In the genomic region with DNA sequence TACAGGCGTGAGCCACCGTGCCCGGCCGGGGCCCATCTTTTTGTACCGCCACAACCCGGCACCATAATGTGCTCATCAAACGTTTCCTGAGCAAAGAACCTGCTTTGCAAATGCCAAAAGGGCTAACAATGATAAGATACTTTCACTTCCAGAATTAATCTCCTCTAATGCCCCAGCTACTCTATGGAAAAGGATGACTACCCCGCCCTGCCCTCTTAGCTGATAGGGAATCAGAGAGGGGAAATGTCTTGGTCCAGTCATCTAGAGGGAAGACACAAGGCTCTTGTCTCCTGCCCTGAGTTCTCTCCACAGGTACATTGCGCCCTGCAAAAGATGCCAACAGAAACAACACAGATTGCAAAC, we compare ENCODE assay signal across 8 cellular contexts. TPM values are rescaled to one million over a fixed set of nuclear protein-coding genes. Genes with fewer than 3 reads are reported as not detected.
DNase-seq lines count a peak whose midpoint lies in the region; FAIRE-seq and TF ChIP-seq lines count a peak whose summit lies in the region.

No MANE protein-coding gene starts in this region.

- no peak overlapping the region for H2BK20ac ChIP-seq in H9 (ENCODE audit: low read depth, low read length, poor library complexity, severe bottlenecking)

- POLR2A ChIA-PET in HEK293T (lab: Yijun Ruan, JAX), result no interaction called here

- no peak for FAIRE-seq in astrocyte (lab: Jason Lieb, UNC)

- no CpG with 5 or more reads among the region's 9 CpGs for WGBS in H9 (ENCODE audit: extremely low coverage, insufficient read length, low lambda C conversion rate)
- WGBS in mesodermal cell (ENCODE audit: insufficient coverage in 2 of 2), 2 experiments, result 93 to 97% methylated on average over 7 of the region's 9 CpGs

- H3K9ac ChIP-seq in H9 (ENCODE audit: extremely low read depth, insufficient read length, low read length) (peak overlapping the region; percentile 77), astrocyte (ENCODE audit: low read length) (peak overlapping the region; percentile 61)

- in situ Hi-C loops in GM13976 (cut with MboI; ENCODE audit: low sequenced_read_pairs, unreplicated experiment), result no loop called here

- H2BK120ac ChIP-seq in H9 (ENCODE audit: low read depth, low read length, poor library complexity, severe bottlenecking), result no peak overlapping the region

- peaks cover 3 to 15% of the 10 kb centered on the region in 2 experiments; a peak in 3 of 4 replicates for H3K4me1 Mint-ChIP-seq in H9
- no peaks in the 10 kb centered on the region for H3K4me1 Mint-ChIP-seq in astrocyte (ENCODE audit: low read depth, unreplicated experiment)

- H3K4me1 ChIP-seq in H9 (ENCODE audit: insufficient read depth, low read length) (no peaks in the 10 kb centered on the region), astrocyte (ENCODE audit: insufficient read depth, low read length) (no peaks in the 10 kb centered on the region), mesodermal cell (ENCODE audit: control insufficient read depth, insufficient read depth, low read length, poor library complexity, severe bottlenecking) (peaks cover 9% of the 10 kb centered on the region)

- peak overlapping the region; percentile 79 for H3K18ac ChIP-seq in H9 (ENCODE audit: insufficient read length, low read depth, low read length)

- no peak overlapping the region for H2BK15ac ChIP-seq in H9 (ENCODE audit: low read depth, low read length)

- H4K91ac ChIP-seq in H9 (ENCODE audit: insufficient read length, low read depth, low read length), result no peak overlapping the region

- no peak overlapping the region for H2AK5ac ChIP-seq in H9 (ENCODE audit: insufficient read length, low read length)

- no peak overlapping the region for H3K23ac ChIP-seq in H9 (ENCODE audit: insufficient read length, low read depth, low read length)

- no peaks in the 10 kb centered on the region for H3K79me2 ChIP-seq in H9 (ENCODE audit: insufficient read depth, low read length)
- peaks cover 3% of the 10 kb centered on the region for H3K79me2 ChIP-seq in astrocyte (ENCODE audit: insufficient read depth, low read length)

- TF ChIP-seq CTCF in H9 (conservative IDR thresholded peaks at IDR 0.05), result no peak
- no peak for TF ChIP-seq CTCF in astrocyte (IDR thresholded peaks at IDR 0.05; ENCODE audit: insufficient read depth, low read depth, low read length)
- TF ChIP-seq CTCF in GM13976 (IDR thresholded peaks at IDR 0.05; ENCODE audit: borderline replicate concordance, control extremely low read depth, extremely low read depth, insufficient read depth, missing control alignments), result no peak

- H3K27me3 Mint-ChIP-seq in H9 (ENCODE audit: low read depth), result no peaks in the 10 kb centered on the region
- H3K27me3 Mint-ChIP-seq in astrocyte (ENCODE audit: low read depth, unreplicated experiment), result no peaks in the 10 kb centered on the region

- peak overlapping the region; percentile 74 for H2AFZ ChIP-seq in H9 (ENCODE audit: low read length)
- peak overlapping the region; percentile 80 for H2AFZ ChIP-seq in astrocyte (ENCODE audit: low read depth, low read length)

- H3K27me3 ChIP-seq in H9 (ENCODE audit: insufficient read depth, low read length) (no peaks in the 10 kb centered on the region), astrocyte (ENCODE audit: insufficient read depth, low read length) (no peaks in the 10 kb centered on the region)

- H3K23me2 ChIP-seq in H9 (ENCODE audit: insufficient read length, low read depth, low read length, poor library complexity, severe bottlenecking), result peaks cover 5% of the 10 kb centered on the region

- peak overlapping the region; percentile 89 for H3K4me2 ChIP-seq in H9 (ENCODE audit: insufficient read depth, insufficient read length, low read length)
- peak overlapping the region; percentile 88 for H3K4me2 ChIP-seq in astrocyte (ENCODE audit: low read length)

- H3K27ac Mint-ChIP-seq in H9 (peak overlapping the region in 2 of 3 experiments; percentile 21 to 71; a peak in 2 of 7 replicates), astrocyte (ENCODE audit: unreplicated experiment) (peak overlapping the region; percentile 80)

- H3K36me3 ChIP-seq in astrocyte (ENCODE audit: insufficient read depth, low read length) (no peaks in the 10 kb centered on the region), mesodermal cell (ENCODE audit: control insufficient read depth, insufficient read depth, low read length) (no peaks in the 10 kb centered on the region)

- H3K9me3 ChIP-seq in H9 (ENCODE audit: control insufficient read depth, low read depth, low read length) (no peaks in the 10 kb centered on the region), astrocyte (ENCODE audit: insufficient read depth, low read depth, low read length) (no peaks in the 10 kb centered on the region), mesodermal cell (ENCODE audit: control insufficient read depth, low read length) (no peaks in the 10 kb centered on the region)

- H3K4me3 ChIP-seq in astrocyte (ENCODE audit: insufficient read depth, low read depth, low read length), result peak overlapping the region; percentile 72
- peak overlapping the region; percentile 69 for H3K4me3 ChIP-seq in mesodermal cell (ENCODE audit: extremely low read depth, insufficient read depth, low read length, poor library complexity, severe bottlenecking)

- H3K4ac ChIP-seq in H9 (ENCODE audit: low read depth, low read length), result no peak overlapping the region

- H3K9me3 Mint-ChIP-seq in H9, result no peaks in the 10 kb centered on the region; a peak in 1 of 5 replicates
- H3K9me3 Mint-ChIP-seq in astrocyte (ENCODE audit: unreplicated experiment), result peaks cover 6% of the 10 kb centered on the region

- H3K56ac ChIP-seq in H9 (ENCODE audit: insufficient read length, low read depth, low read length), result no peak overlapping the region

- H4K5ac ChIP-seq in H9 (ENCODE audit: insufficient read length, low read depth, low read length), result no peak overlapping the region

- CTCF ChIA-PET in HEK293T (lab: Yijun Ruan, JAX), result no interaction called here

- no peaks in the 10 kb centered on the region for H4K20me1 ChIP-seq in H9 (ENCODE audit: control insufficient read depth, insufficient read depth, insufficient read length)
- H4K20me1 ChIP-seq in astrocyte (ENCODE audit: insufficient read depth, low read length), result no peaks in the 10 kb centered on the region

- H3K36me3 Mint-ChIP-seq in H9 (ENCODE audit: insufficient read depth in 1 of 3, low read depth in 3 of 3), result peaks cover 0 to 5% (median 0%) of the 10 kb centered on the region in 3 experiments; a peak in 3 of 7 replicates
- peaks cover 6% of the 10 kb centered on the region for H3K36me3 Mint-ChIP-seq in astrocyte (ENCODE audit: low read depth, unreplicated experiment)

- peak; percentile 24 for DNase-seq in A172 (ENCODE audit: low spot score)
- DNase-seq in H9, result no peak
- no peak for DNase-seq in astrocyte (ENCODE audit: low read depth)
- no peak for DNase-seq in HEK293T (ENCODE audit: extremely low spot score)
- no peak for DNase-seq in kidney tubule cell (ENCODE audit: low spot score)
- no peak for DNase-seq in GM13976 (ENCODE audit: low spot score)
- no peak for DNase-seq in stimulated activated CD4-positive, alpha-beta T cell treated with anti-CD3 and anti-CD28 coated beads, Interleukin-12 subunit alpha, Interleukin-12 subunit beta, amount 100 ng/mL, for 4 hours

- no peak overlapping the region for H4K8ac ChIP-seq in H9 (replicated peaks; ENCODE audit: insufficient read length, low read depth, low read length)

- H2BK5ac ChIP-seq in H9 (ENCODE audit: insufficient read length, low read length), result no peak overlapping the region

- H3K14ac ChIP-seq in H9 (ENCODE audit: insufficient read depth, low read length), result peak overlapping the region; percentile 83; the same call in 1 of the 2 replicates

- peak overlapping the region; percentile 74 to 91 for H3K4me3 Mint-ChIP-seq in H9
- peak overlapping the region; percentile 86 for H3K4me3 Mint-ChIP-seq in astrocyte (ENCODE audit: unreplicated experiment)

- H3K79me1 ChIP-seq in H9 (ENCODE audit: insufficient read depth, low read depth, low read length, poor library complexity, severe bottlenecking), result no peaks in the 10 kb centered on the region

- H2BK12ac ChIP-seq in H9 (ENCODE audit: insufficient read length, low read depth, low read length), result no peak overlapping the region

- H3T11ph ChIP-seq in H9 (ENCODE audit: low read length), result no peak overlapping the region

- H3K27ac ChIP-seq in H9 (ENCODE audit: insufficient read length, low read depth, low read length) (no peak overlapping the region), astrocyte (ENCODE audit: low read depth, low read length) (no peak overlapping the region), mesodermal cell (ENCODE audit: low read depth, low read length, severe bottlenecking) (no peak overlapping the region)

TF ChIP-seq in HEK293T, 16 proteins besides CTCF, POLR2A, EP300 and RAD21:
- TF ChIP-seq ZNF384 (IDR thresholded peaks at IDR 0.05) (no peak), LEF1 (IDR thresholded peaks at IDR 0.05; ENCODE audit: borderline replicate concordance) (no peak), ARNT (IDR thresholded peaks at IDR 0.05) (no peak), ELF4 (IDR thresholded peaks at IDR 0.05) (no peak), FOXM1 (IDR thresholded peaks at IDR 0.05; ENCODE audit: borderline replicate concordance) (no peak), FOXA1 (IDR thresholded peaks at IDR 0.05) (no peak), CTBP1 (IDR thresholded peaks at IDR 0.05; ENCODE audit: borderline replicate concordance) (no peak)

RNA-seq across cellular contexts. Expression of a gene that starts 0.6 kb away (rescaled TPM):
- 4.7 and 6.6 TPM in 2 replicates for total RNA-seq in A172 (2014; rRNA removed; shearing (Covaris generic))
- total RNA-seq in H9 (2021), result 4.1 TPM in 2 replicates
- 10.7 and 13.7 TPM in 2 replicates for total RNA-seq in astrocyte
- polyA plus RNA-seq in mesodermal cell (2013, experiment 1 of 2), result 21.6 TPM
- polyA plus RNA-seq in mesodermal cell (2013, experiment 2 of 2), result 20.7 TPM

RNA-seq across cellular contexts. Expression of a gene that starts 22.0 kb away (rescaled TPM):
- total RNA-seq in A172 (2014; rRNA removed; shearing (Covaris generic)), result 6.3 and 8.6 TPM in 2 replicates
- 6.8 and 8.3 TPM in 2 replicates for total RNA-seq in H9 (2021)
- total RNA-seq in astrocyte, result 0.31 and 0.32 TPM in 2 replicates
- 9.3 TPM for polyA plus RNA-seq in mesodermal cell (2013, experiment 1 of 2)
- 12.4 TPM for polyA plus RNA-seq in mesodermal cell (2013, experiment 2 of 2)

RNA-seq across cellular contexts. Expression of a gene that starts 54.6 kb away (rescaled TPM):
- total RNA-seq in A172 (2014; rRNA removed; shearing (Covaris generic)), result 18.0 and 18.8 TPM in 2 replicates
- total RNA-seq in H9 (2021) (20.3 and 21.5 TPM in 2 replicates), astrocyte (11.5 and 15.1 TPM in 2 replicates)
- polyA plus RNA-seq in mesodermal cell (2013, experiment 1 of 2), result 9.7 TPM
- 9.8 TPM for polyA plus RNA-seq in mesodermal cell (2013, experiment 2 of 2)
